Comparison of ENCODE assay signal across 18 cellular contexts in genomic region chr6:134503542-134504281, GRCh38.
DNase-seq lines count a peak whose midpoint lies in the region; ATAC-seq and TF ChIP-seq lines count a peak whose summit lies in the region.
"Had no signal": no experiment of that assay in that cellular context is flagged by ENCODE, and none has a peak within 500 bp of the region (broad histone marks: within the 10 kb centered on the region; RNA-seq: fewer than 3 reads in every experiment).

No MANE protein-coding gene starts in this region.

- H3K27ac ChIP-seq in hepatocyte (peak overlapping the region; percentile 92), transverse colon (peak overlapping the region; percentile 57 to 81 (median 58))
- H3K27ac ChIP-seq: SJCRH30, spleen had no signal

- intact Hi-C loops in MCF 10A (cut with micrococcal nuclease): no loop called here
- intact Hi-C loops in transverse colon (cut with DNase I; ENCODE audit: low total_unique reads): no loop called here

- H4K20me1 ChIP-seq in hepatocyte (ENCODE audit: insufficient read depth, poor library complexity, severe bottlenecking): no peaks in the 10 kb centered on the region

- BruUV-seq in MCF 10A (replicated peaks; lab: Mats Ljungman, UMichigan): no TSS peak

- WGBS in hepatocyte (ENCODE audit: low lambda C conversion rate, missing lambda C conversion rate): 88% methylated on average over 8 of the region's 8 CpGs
- 80 to 84% methylated on average over 3 to 8 of the region's 8 CpGs for WGBS in transverse colon (ENCODE audit: low coverage in 1 of 2), 2 donors

- peak overlapping the region; percentile 67 for H3K27ac Mint-ChIP-seq in MCF 10A (ENCODE audit: low read depth, unreplicated experiment)
- H3K27ac Mint-ChIP-seq in stimulated activated naive B cell treated with anti-CD40 and anti-IgM and Interleukin-4, amounts not matched to agents 10 μg/mL and 1 μg/mL and 100 μg/mL, for 72 hours: no peak overlapping the region
- H3K27ac Mint-ChIP-seq: activated CD4-positive, alpha-beta memory T cell treated with anti-CD3 and anti-CD28 coated beads, Interleukin-2, amount 10 ng/mL, durations not matched to agents 7 days and 5 days; activated naive CD4-positive, alpha-beta T cell treated with anti-CD3 and anti-CD28 coated beads for 36 hours; mesothelial cell of epicardium; T-helper 17 cell; WTC11 had no signal

- TF ChIP-seq CTCF in MCF 10A (IDR thresholded peaks at IDR 0.05; ENCODE audit: unreplicated experiment) (no peak), hepatocyte (IDR thresholded peaks at IDR 0.05; ENCODE audit: poor library complexity) (no peak), transverse colon (IDR thresholded peaks at IDR 0.05) (no peak)

- TF ChIP-seq POLR2A in transverse colon (IDR thresholded peaks at IDR 0.05): no peak

- DNase-seq in EL (peak; percentile 35), MCF 10A (ENCODE audit: unreplicated experiment) (peak; percentile 21), hepatocyte (ENCODE audit: low spot score) (no peak), transverse colon (no peak), HPDE6-E6E7 (ENCODE audit: extremely low spot score) (no peak), T-helper 9 cell (no peak)
- no peak for DNase-seq in stimulated activated naive B cell treated with anti-CD40 and anti-IgM and Interleukin-4, amounts not matched to agents 10 μg/mL and 1 μg/mL and 100 μg/mL, for 72 hours
- DNase-seq: activated CD4-positive, alpha-beta memory T cell treated with anti-CD3 and anti-CD28 coated beads, Interleukin-2, amount 10 ng/mL, durations not matched to agents 7 days and 5 days; activated naive CD4-positive, alpha-beta T cell treated with anti-CD3 and anti-CD28 coated beads for 36 hours; activated T-cell treated with anti-CD3 and anti-CD28 coated beads, Interleukin-2, amount 50 U/mL, for 1 hour; H7; NCI-H2171 treated with DMSO at 0.1 percent for 48 hours; NCI-H748 treated with DMSO at 0.1 percent for 48 hours; SJCRH30; spleen; T-helper 17 cell had no signal

- H3K79me2 ChIP-seq in hepatocyte: no peaks in the 10 kb centered on the region

- in situ Hi-C loops in transverse colon (cut with MboI; ENCODE audit: low pct_ligation_motif_present in 1 of 4, low pct_unique_long_range_greater_than_20kb in 1 of 4, low sequenced_read_pairs in 3 of 4): no loop called here

- H3K9me3 Mint-ChIP-seq in MCF 10A (ENCODE audit: unreplicated experiment): peaks cover 6% of the 10 kb centered on the region
- H3K9me3 Mint-ChIP-seq in stimulated activated naive B cell treated with anti-CD40 and anti-IgM and Interleukin-4, amounts not matched to agents 10 μg/mL and 1 μg/mL and 100 μg/mL, for 72 hours: no peaks in the 10 kb centered on the region
- H3K9me3 Mint-ChIP-seq: activated CD4-positive, alpha-beta memory T cell treated with anti-CD3 and anti-CD28 coated beads, Interleukin-2, amount 10 ng/mL, durations not matched to agents 7 days and 5 days; activated naive CD4-positive, alpha-beta T cell treated with anti-CD3 and anti-CD28 coated beads for 36 hours had no signal

- H2AFZ ChIP-seq in hepatocyte: no peak overlapping the region

- H3K4me3 Mint-ChIP-seq in MCF 10A (ENCODE audit: unreplicated experiment): no peak overlapping the region
- H3K4me3 Mint-ChIP-seq in stimulated activated naive B cell treated with anti-CD40 and anti-IgM and Interleukin-4, amounts not matched to agents 10 μg/mL and 1 μg/mL and 100 μg/mL, for 72 hours: no peak overlapping the region
- H3K4me3 Mint-ChIP-seq: activated CD4-positive, alpha-beta memory T cell treated with anti-CD3 and anti-CD28 coated beads, Interleukin-2, amount 10 ng/mL, durations not matched to agents 7 days and 5 days; activated naive CD4-positive, alpha-beta T cell treated with anti-CD3 and anti-CD28 coated beads for 36 hours; mesothelial cell of epicardium; T-helper 17 cell; WTC11 had no signal

- TF ChIP-seq EP300 in transverse colon (IDR thresholded peaks at IDR 0.05; ENCODE audit: low read depth): no peak

- H3K9me3 ChIP-seq in hepatocyte (ENCODE audit: low read depth) (no peaks in the 10 kb centered on the region), transverse colon (no peaks in the 10 kb centered on the region)
- H3K9me3 ChIP-seq: SJCRH30, spleen had no signal

- H3K4me1 Mint-ChIP-seq in MCF 10A (ENCODE audit: insufficient read depth, unreplicated experiment): peaks cover 17% of the 10 kb centered on the region
- peaks cover 0 to 6% of the 10 kb centered on the region in 2 donors for H3K4me1 Mint-ChIP-seq in stimulated activated naive B cell treated with anti-CD40 and anti-IgM and Interleukin-4, amounts not matched to agents 10 μg/mL and 1 μg/mL and 100 μg/mL, for 72 hours
- H3K4me1 Mint-ChIP-seq: mesothelial cell of epicardium had no signal

- no peaks in the 10 kb centered on the region for H3K9me2 ChIP-seq in hepatocyte (replicated peaks; ENCODE audit: insufficient read depth)

- H3K4me1 ChIP-seq in hepatocyte (ENCODE audit: insufficient read depth) (peaks cover 3% of the 10 kb centered on the region), transverse colon (peaks cover 0 to 26% (median 4%) of the 10 kb centered on the region in 4 donors)
- H3K4me1 ChIP-seq: SJCRH30, spleen had no signal

- no peaks in the 10 kb centered on the region for H3K36me3 ChIP-seq in hepatocyte (replicated peaks; ENCODE audit: insufficient read depth, low read depth)
- no peaks in the 10 kb centered on the region for H3K36me3 ChIP-seq in transverse colon
- H3K36me3 ChIP-seq: SJCRH30, spleen had no signal

- POLR2A ChIA-PET in MCF 10A (lab: Yijun Ruan, JAX): interaction anchor here (0.7 to 1.8 kb wide), 13 partner anchors 10 to 325 kb away, joined by 3 to 17 read pairs (median 3); no protein-coding TSS in a partner anchor

- CTCF ChIA-PET in MCF 10A (lab: Yijun Ruan, JAX): interaction anchor here (0.6 to 1.3 kb wide), 6 partner anchors 18 to 755 kb away, joined by 3 to 7 read pairs (median 3); no protein-coding TSS in a partner anchor

- H3K27me3 ChIP-seq in hepatocyte (no peaks in the 10 kb centered on the region), transverse colon (no peaks in the 10 kb centered on the region)
- H3K27me3 ChIP-seq: SJCRH30, spleen had no signal

- ATAC-seq in stimulated activated naive B cell treated with anti-CD40 and anti-IgM and Interleukin-4, amounts not matched to agents 10 μg/mL and 1 μg/mL and 100 μg/mL, for 72 hours (replicated peaks): no peak
- ATAC-seq: T-helper 17 cell, WTC11 had no signal

- H3K4me2 ChIP-seq in hepatocyte: no peak overlapping the region

- no peak overlapping the region for H3K4me3 ChIP-seq in hepatocyte
- H3K4me3 ChIP-seq in transverse colon: no peak overlapping the region
- H3K4me3 ChIP-seq: SJCRH30, spleen had no signal

- no peaks in the 10 kb centered on the region for H3K36me3 Mint-ChIP-seq in MCF 10A (ENCODE audit: insufficient read depth, unreplicated experiment)
- no peaks in the 10 kb centered on the region for H3K36me3 Mint-ChIP-seq in stimulated activated naive B cell treated with anti-CD40 and anti-IgM and Interleukin-4, amounts not matched to agents 10 μg/mL and 1 μg/mL and 100 μg/mL, for 72 hours
- H3K36me3 Mint-ChIP-seq: WTC11 had no signal

- H3K27me3 Mint-ChIP-seq in MCF 10A (ENCODE audit: insufficient read depth, unreplicated experiment): no peaks in the 10 kb centered on the region
- no peaks in the 10 kb centered on the region for H3K27me3 Mint-ChIP-seq in stimulated activated naive B cell treated with anti-CD40 and anti-IgM and Interleukin-4, amounts not matched to agents 10 μg/mL and 1 μg/mL and 100 μg/mL, for 72 hours
- H3K27me3 Mint-ChIP-seq: activated CD4-positive, alpha-beta memory T cell treated with anti-CD3 and anti-CD28 coated beads, Interleukin-2, amount 10 ng/mL, durations not matched to agents 7 days and 5 days had no signal

Comparison
In these comparisons a context has a peak if more than half of its experiments do, and no peak if none do; other contexts are left out.
1. DNase-seq: peak in EL (single experiment) and MCF 10A (single experiment); none in hepatocyte (single experiment), transverse colon (single experiment), stimulated activated naive B cell treated with anti-CD40 and anti-IgM and Interleukin-4, amounts not matched to agents 10 μg/mL and 1 μg/mL and 100 μg/mL, for 72 hours (single experiment), HPDE6-E6E7 (single experiment) and T-helper 9 cell (single experiment).